ENCODE assay signal across 19 cellular contexts in genomic region chr14:38731962-38732361, GRCh38.
"Had no signal": no experiment of that assay in that cellular context is flagged by ENCODE, and none has a peak within 500 bp of the region (broad histone marks: within the 10 kb centered on the region; RNA-seq: fewer than 3 reads in every experiment).

No MANE protein-coding gene starts in this region.

- H3K27ac Mint-ChIP-seq: activated CD4-positive, alpha-beta T cell treated with anti-CD3 and anti-CD28 coated beads for 36 hours; activated CD8-positive, alpha-beta memory T cell treated with anti-CD3 and anti-CD28 coated beads, Interleukin-2, amount 10 ng/mL, durations not matched to agents 7 days and 5 days; activated naive CD8-positive, alpha-beta T cell treated with anti-CD3 and anti-CD28 coated beads for 36 hours; dendritic cell treated with granulocyte-macrophage colony-stimulating factor and Interleukin-4, amounts not matched to agents 40 ng/mL and 50 ng/mL, for 4 days; naive thymus-derived CD8-positive, alpha-beta T cell had no signal

- ATAC-seq: activated CD4-positive, alpha-beta T cell treated with anti-CD3 and anti-CD28 coated beads for 36 hours; activated CD8-positive, alpha-beta memory T cell treated with anti-CD3 and anti-CD28 coated beads, Interleukin-2, amount 10 ng/mL, durations not matched to agents 7 days and 5 days; esophagus mucosa; gastrocnemius medialis; lower lobe of right lung; naive thymus-derived CD8-positive, alpha-beta T cell; pancreas; right lobe of liver had no signal

- H3K27me3 Mint-ChIP-seq: activated CD4-positive, alpha-beta T cell treated with anti-CD3 and anti-CD28 coated beads for 36 hours; activated CD8-positive, alpha-beta memory T cell treated with anti-CD3 and anti-CD28 coated beads, Interleukin-2, amount 10 ng/mL, durations not matched to agents 7 days and 5 days; dendritic cell treated with granulocyte-macrophage colony-stimulating factor and Interleukin-4, amounts not matched to agents 40 ng/mL and 50 ng/mL, for 4 days had no signal

- H3K9me3 Mint-ChIP-seq: activated naive CD8-positive, alpha-beta T cell treated with anti-CD3 and anti-CD28 coated beads for 36 hours had no signal

- DNase-seq: activated CD4-positive, alpha-beta T cell treated with anti-CD3 and anti-CD28 coated beads for 36 hours; activated CD4-positive, alpha-beta T cell treated with anti-CD3 and anti-CD28 coated beads, Interleukin-2, amount 50 U/mL, for 48 hours; activated CD8-positive, alpha-beta memory T cell treated with anti-CD3 and anti-CD28 coated beads, Interleukin-2, amount 10 ng/mL, durations not matched to agents 7 days and 5 days; activated naive CD4-positive, alpha-beta T cell; activated naive CD8-positive, alpha-beta T cell treated with anti-CD3 and anti-CD28 coated beads for 36 hours; amniotic stem cell; effector CD8-positive, alpha-beta T cell; gastrocnemius medialis; head of caudate nucleus; lower lobe of right lung; naive thymus-derived CD8-positive, alpha-beta T cell; pancreas; right lobe of liver; small intestine; stimulated activated CD4-positive, alpha-beta T cell treated with anti-CD3 and anti-CD28 coated beads, Interleukin-15, amount 100 ng/mL, for 24 hours; stimulated activated CD4-positive, alpha-beta T cell treated with anti-CD3 and anti-CD28 coated beads, Interleukin-2, amount 100 ng/mL, for 48 hours; upper lobe of left lung had no signal

- H3K4me1 Mint-ChIP-seq: activated CD4-positive, alpha-beta T cell treated with anti-CD3 and anti-CD28 coated beads for 36 hours; activated CD8-positive, alpha-beta memory T cell treated with anti-CD3 and anti-CD28 coated beads, Interleukin-2, amount 10 ng/mL, durations not matched to agents 7 days and 5 days; activated naive CD8-positive, alpha-beta T cell treated with anti-CD3 and anti-CD28 coated beads for 36 hours; naive thymus-derived CD8-positive, alpha-beta T cell had no signal

- H3K36me3 Mint-ChIP-seq: activated CD8-positive, alpha-beta memory T cell treated with anti-CD3 and anti-CD28 coated beads, Interleukin-2, amount 10 ng/mL, durations not matched to agents 7 days and 5 days; activated naive CD8-positive, alpha-beta T cell treated with anti-CD3 and anti-CD28 coated beads for 36 hours; naive thymus-derived CD8-positive, alpha-beta T cell had no signal

- H3K4me3 Mint-ChIP-seq: activated CD4-positive, alpha-beta T cell treated with anti-CD3 and anti-CD28 coated beads for 36 hours; activated CD8-positive, alpha-beta memory T cell treated with anti-CD3 and anti-CD28 coated beads, Interleukin-2, amount 10 ng/mL, durations not matched to agents 7 days and 5 days; activated naive CD8-positive, alpha-beta T cell treated with anti-CD3 and anti-CD28 coated beads for 36 hours; dendritic cell treated with granulocyte-macrophage colony-stimulating factor and Interleukin-4, amounts not matched to agents 40 ng/mL and 50 ng/mL, for 4 days; naive thymus-derived CD8-positive, alpha-beta T cell had no signal
